Comparison of ENCODE assay signal across 20 cellular contexts in genomic region chr9:133612816-133613215, GRCh38. TPM values are rescaled to one million over a fixed set of nuclear protein-coding genes. Genes with fewer than 3 reads are reported as not detected.
DNase-seq lines count a peak whose midpoint lies in the region; ATAC-seq and TF ChIP-seq lines count a peak whose summit lies in the region.
"Had no signal": no experiment of that assay in that cellular context is flagged by ENCODE, and none has a peak within 500 bp of the region (broad histone marks: within the 10 kb centered on the region; RNA-seq: fewer than 3 reads in every experiment).

No MANE protein-coding gene starts in this region.

- H3K4me1 ChIP-seq in prostate gland (replicated peaks), result no peaks in the 10 kb centered on the region

- H3K9me3 Mint-ChIP-seq in glutamatergic neuron (ENCODE audit: unreplicated experiment), result peaks cover 10% of the 10 kb centered on the region
- H3K9me3 Mint-ChIP-seq: CD8-positive, alpha-beta memory T cell; GM23338 had no signal

- H3K27ac Mint-ChIP-seq in glutamatergic neuron (ENCODE audit: unreplicated experiment), result no peak overlapping the region
- H3K27ac Mint-ChIP-seq: CD4-positive, CD25-positive, alpha-beta regulatory T cell; CD8-positive, alpha-beta memory T cell; GM23338 had no signal

- intact Hi-C loops in prostate gland (cut with DNase I), result no loop called here

- H3K4me3 ChIP-seq in prostate gland, result no peak overlapping the region
- H3K4me3 ChIP-seq: GM23338 had no signal

- DNase-seq in DMS79 (lab: John Stamatoyannopoulos, UW) (peak; percentile 45), DMS79 treated with DMSO at 0.1 percent for 48 hours (lab: John Stamatoyannopoulos, UW) (peak; percentile 80), glutamatergic neuron (peak; percentile 2), prostate gland (ENCODE audit: low spot score) (peak; percentile 10), NCI-H748 treated with DMSO at 0.1 percent for 48 hours (lab: John Stamatoyannopoulos, UW) (no peak), MV-4-11 (lab: John Stamatoyannopoulos, UW) (no peak)
- DNase-seq: ACHN; BE2C; C1 segment of cervical spinal cord; CD4-positive, CD25-positive, alpha-beta regulatory T cell; CD8-positive, alpha-beta memory T cell; COR-L47; DMS 273 treated with DMSO at 0.1 percent for 48 hours; DMS53; GDM1; HCEC 1CT; IMR-90 had no signal

- TF ChIP-seq CTCF in glutamatergic neuron (IDR thresholded peaks at IDR 0.05; ENCODE audit: partially characterized antibody, unreplicated experiment) (no peak), prostate gland (IDR thresholded peaks at IDR 0.05) (no peak)

- no peaks in the 10 kb centered on the region for H3K9me3 ChIP-seq in prostate gland
- H3K9me3 ChIP-seq: BE2C had no signal

- no peak overlapping the region for H3K27ac ChIP-seq in prostate gland

- WGBS in prostate gland, result 27% methylated on average over 8 of the region's 8 CpGs

- H3K4me1 Mint-ChIP-seq in glutamatergic neuron (ENCODE audit: low read depth, unreplicated experiment), result peaks cover 22% of the 10 kb centered on the region

- no peak overlapping the region for H3K4me3 Mint-ChIP-seq in glutamatergic neuron (ENCODE audit: unreplicated experiment)
- H3K4me3 Mint-ChIP-seq: CD4-positive, CD25-positive, alpha-beta regulatory T cell; CD8-positive, alpha-beta memory T cell; GM23338 had no signal

- H3K36me3 Mint-ChIP-seq in glutamatergic neuron (ENCODE audit: unreplicated experiment), result no peaks in the 10 kb centered on the region
- H3K36me3 Mint-ChIP-seq: CD4-positive, CD25-positive, alpha-beta regulatory T cell; CD8-positive, alpha-beta memory T cell had no signal

- no peaks in the 10 kb centered on the region for H3K36me3 ChIP-seq in prostate gland

- peaks cover 7% of the 10 kb centered on the region for H3K27me3 ChIP-seq in prostate gland (replicated peaks; ENCODE audit: insufficient read depth)
- H3K27me3 ChIP-seq: BE2C had no signal

- H3K27me3 Mint-ChIP-seq in glutamatergic neuron (ENCODE audit: unreplicated experiment), result peaks cover 10% of the 10 kb centered on the region

- ATAC-seq in HG03571 (IDR thresholded peaks at IDR 0.05; ENCODE audit: unreplicated experiment), result no peak
- ATAC-seq: GM23338 had no signal

- TF ChIP-seq POLR2A in prostate gland (IDR thresholded peaks at IDR 0.05), result no peak

RNA-seq across cellular contexts. Expression of gene FAM163B, which starts 3.6 kb away (rescaled TPM):
- total RNA-seq in glutamatergic neuron (ENCODE audit: unreplicated experiment) (0.51 TPM), prostate gland (under 1 TPM in 1 of 2 donors, not detected in 1; 0.85 TPM)
- total RNA-seq: CD4-positive, CD25-positive, alpha-beta regulatory T cell; CD8-positive, alpha-beta memory T cell; Daoy; IMR-90 had no signal

RNA-seq across cellular contexts. Expression of gene DBH, which starts 23.3 kb away (rescaled TPM):
- total RNA-seq in glutamatergic neuron (ENCODE audit: unreplicated experiment) (1.8 TPM), prostate gland (not detected)
- total RNA-seq: CD8-positive, alpha-beta memory T cell; Daoy; IMR-90 had no signal

Comparison
In these comparisons a context has a peak if more than half of its experiments do, and no peak if none do; other contexts are left out.
1. DNase-seq: peak in DMS79 (single experiment), DMS79 treated with DMSO at 0.1 percent for 48 hours (single experiment), glutamatergic neuron (single experiment) and prostate gland (single experiment); none in NCI-H748 treated with DMSO at 0.1 percent for 48 hours (single experiment) and MV-4-11 (single experiment).